Comparison of ENCODE assay signal across 13 cellular contexts in genomic region chr16:4323071-4323844, GRCh38. TPM values are rescaled to one million over a fixed set of nuclear protein-coding genes. Genes with fewer than 3 reads are reported as not detected.
A peak's percentile ranks its signal among the peaks of the same experiment; 100 is the strongest.
DNase-seq lines count a peak whose midpoint lies in the region; ATAC-seq and TF ChIP-seq lines count a peak whose summit lies in the region.
"Had no signal": no experiment of that assay in that cellular context is flagged by ENCODE, and none has a peak within 500 bp of the region (broad histone marks: within the 10 kb centered on the region; RNA-seq: fewer than 3 reads in every experiment).

No MANE protein-coding gene starts in this region.

- TF ChIP-seq POLR2A in prostate gland (IDR thresholded peaks at IDR 0.05) = no peak
- TF ChIP-seq POLR2A in lower leg skin (IDR thresholded peaks at IDR 0.05) = no peak

- peaks cover 17% of the 10 kb centered on the region for H3K4me1 ChIP-seq in prostate gland (replicated peaks)

- TF ChIP-seq CTCF in prostate gland (IDR thresholded peaks at IDR 0.05) (no peak), lower leg skin (IDR thresholded peaks at IDR 0.05) (no peak), natural killer cell (IDR thresholded peaks at IDR 0.05) (no peak)

- peak overlapping the region; percentile 70 to 75 for H3K27ac ChIP-seq in prostate gland

- H3K4me1 Mint-ChIP-seq in natural killer cell = peaks cover 0 to 11% of the 10 kb centered on the region in 2 donors
- peaks cover 2% of the 10 kb centered on the region for H3K4me1 Mint-ChIP-seq in activated naive CD4-positive, alpha-beta T cell treated with anti-CD3 and anti-CD28 coated beads for 36 hours (ENCODE audit: low read depth)

- DNase-seq in stimulated activated CD4-positive, alpha-beta T cell treated with anti-CD3 and anti-CD28 coated beads, Interleukin-15, amount 100 ng/mL, for 24 hours = peak; percentile 1
- no peak for DNase-seq in stimulated activated CD4-positive, alpha-beta T cell treated with anti-CD3 and anti-CD28 coated beads, Interleukin-1b, Interleukin-23, amount 100 ng/mL, for 48 hours
- DNase-seq in left ventricle myocardium superior = peak; percentile 61
- DNase-seq in prostate gland (ENCODE audit: low spot score) = peak; percentile 48
- DNase-seq in lower leg skin (ENCODE audit: low spot score in 2 of 2) = no peak
- DNase-seq in natural killer cell = no peak
- DNase-seq in activated naive CD4-positive, alpha-beta T cell treated with anti-CD3 and anti-CD28 coated beads for 36 hours = no peak
- DNase-seq in NCI-H1048 (lab: John Stamatoyannopoulos, UW) = no peak
- DNase-seq: activated CD4-positive, alpha-beta T cell treated with anti-CD3 and anti-CD28 coated beads, Interleukin-2, amount 10 ng/mL, durations not matched to agents 24 days and 14 days; activated naive CD4-positive, alpha-beta T cell treated with anti-CD3 and anti-CD28 coated beads, Interleukin-2, amount 50 U/mL, for 16 hours; GF-D8; NCI-H2081 treated with DMSO at 0.1 percent for 48 hours had no signal

- no peaks in the 10 kb centered on the region for H3K9me3 ChIP-seq in prostate gland

- no peaks in the 10 kb centered on the region for H3K9me3 Mint-ChIP-seq in natural killer cell
- no peaks in the 10 kb centered on the region for H3K9me3 Mint-ChIP-seq in activated naive CD4-positive, alpha-beta T cell treated with anti-CD3 and anti-CD28 coated beads for 36 hours
- H3K9me3 Mint-ChIP-seq: activated CD4-positive, alpha-beta T cell treated with anti-CD3 and anti-CD28 coated beads, Interleukin-2, amount 10 ng/mL, durations not matched to agents 24 days and 14 days; stimulated activated memory B cell treated with anti-CD40 and anti-IgM and Interleukin-4, amounts not matched to agents 10 μg/mL and 1 μg/mL and 100 μg/mL, for 72 hours had no signal

- H3K27ac Mint-ChIP-seq in natural killer cell = no peak overlapping the region
- no peak overlapping the region for H3K27ac Mint-ChIP-seq in activated naive CD4-positive, alpha-beta T cell treated with anti-CD3 and anti-CD28 coated beads for 36 hours
- H3K27ac Mint-ChIP-seq: activated CD4-positive, alpha-beta T cell treated with anti-CD3 and anti-CD28 coated beads, Interleukin-2, amount 10 ng/mL, durations not matched to agents 24 days and 14 days; stimulated activated memory B cell treated with anti-CD40 and anti-IgM and Interleukin-4, amounts not matched to agents 10 μg/mL and 1 μg/mL and 100 μg/mL, for 72 hours had no signal

- WGBS in prostate gland = 29% methylated on average over 17 of the region's 21 CpGs
- 47 to 53% methylated on average over 13 to 17 of the region's 21 CpGs for WGBS in lower leg skin, 2 donors

- intact Hi-C loops in left ventricle myocardium superior (cut with micrococcal nuclease) = no loop called here
- intact Hi-C loops in prostate gland (cut with DNase I) = no loop called here
- intact Hi-C loops in lower leg skin (cut with DNase I; ENCODE audit: low total_unique reads) = no loop called here
- intact Hi-C loops in natural killer cell (cut with micrococcal nuclease) = no loop called here
- intact Hi-C loops in activated naive CD4-positive, alpha-beta T cell treated with anti-CD3 and anti-CD28 coated beads for 36 hours (cut with micrococcal nuclease) = loop anchor here (10.0 kb wide), 1 partner anchor 338 kb away; no protein-coding TSS in a partner anchor

- H3K27me3 ChIP-seq in prostate gland (replicated peaks; ENCODE audit: insufficient read depth) = no peaks in the 10 kb centered on the region

- no peak overlapping the region for H3K4me3 ChIP-seq in prostate gland
- H3K4me3 ChIP-seq in lower leg skin (ENCODE audit: low read depth, poor library complexity, severe bottlenecking) = no peak overlapping the region

- H3K36me3 Mint-ChIP-seq in natural killer cell = no peaks in the 10 kb centered on the region
- H3K36me3 Mint-ChIP-seq in activated naive CD4-positive, alpha-beta T cell treated with anti-CD3 and anti-CD28 coated beads for 36 hours (ENCODE audit: low read depth) = no peaks in the 10 kb centered on the region
- H3K36me3 Mint-ChIP-seq: stimulated activated memory B cell treated with anti-CD40 and anti-IgM and Interleukin-4, amounts not matched to agents 10 μg/mL and 1 μg/mL and 100 μg/mL, for 72 hours had no signal

- CTCF ChIA-PET in activated naive CD4-positive, alpha-beta T cell treated with anti-CD3 and anti-CD28 coated beads for 36 hours (lab: Charles Lee) = interaction anchor here (0.6 kb wide), 1 partner anchor 126 kb away, joined by 3 read pairs; no protein-coding TSS in a partner anchor

- H3K27me3 Mint-ChIP-seq in natural killer cell (ENCODE audit: low read depth in 2 of 2) = peaks cover 0 to 5% of the 10 kb centered on the region in 2 donors
- no peaks in the 10 kb centered on the region for H3K27me3 Mint-ChIP-seq in activated naive CD4-positive, alpha-beta T cell treated with anti-CD3 and anti-CD28 coated beads for 36 hours (ENCODE audit: low read depth)

- no peaks in the 10 kb centered on the region for H3K36me3 ChIP-seq in prostate gland

- H3K4me3 Mint-ChIP-seq in natural killer cell = no peak overlapping the region
- no peak overlapping the region for H3K4me3 Mint-ChIP-seq in activated naive CD4-positive, alpha-beta T cell treated with anti-CD3 and anti-CD28 coated beads for 36 hours
- H3K4me3 Mint-ChIP-seq: activated CD4-positive, alpha-beta T cell treated with anti-CD3 and anti-CD28 coated beads, Interleukin-2, amount 10 ng/mL, durations not matched to agents 24 days and 14 days; stimulated activated memory B cell treated with anti-CD40 and anti-IgM and Interleukin-4, amounts not matched to agents 10 μg/mL and 1 μg/mL and 100 μg/mL, for 72 hours had no signal

- ATAC-seq in left ventricle myocardium superior (peak; percentile 44), natural killer cell (no peak)
- ATAC-seq: stimulated activated memory B cell treated with anti-CD40 and anti-IgM and Interleukin-4, amounts not matched to agents 10 μg/mL and 1 μg/mL and 100 μg/mL, for 72 hours had no signal

RNA-seq across cellular contexts. Expression of gene GLIS2, which starts 7.4 kb away (rescaled TPM):
- total RNA-seq in left ventricle myocardium superior (16.6 TPM), prostate gland (10 to 100 TPM in 1 of 2 donors, 1 to 10 TPM in 1; 3.8 to 10.5 TPM), lower leg skin (1 to 10 TPM; 1.3 to 2.6 (median 2.2) TPM), natural killer cell (under 1 TPM in 2 of 3 donors, not detected in 1; 0.05 to 0.35 TPM)
- total RNA-seq in activated naive CD4-positive, alpha-beta T cell treated with anti-CD3 and anti-CD28 coated beads for 36 hours = under 1 TPM; 0.12 to 0.24 TPM

RNA-seq across cellular contexts. Expression of gene PAM16, which starts 27.9 kb away (rescaled TPM):
- total RNA-seq in left ventricle myocardium superior = 70.0 TPM
- total RNA-seq in prostate gland = 100 to 1,000 TPM in 1 of 2 donors, 10 to 100 TPM in 1; 28.6 to 100 TPM
- total RNA-seq in lower leg skin = 10 to 100 TPM; 26.2 to 64.5 (median 40.9) TPM
- 10 to 100 TPM; 29.4 to 42.7 (median 39.0) TPM for total RNA-seq in natural killer cell
- total RNA-seq in activated naive CD4-positive, alpha-beta T cell treated with anti-CD3 and anti-CD28 coated beads for 36 hours = 10 to 100 TPM; 67.8 to 71.3 TPM

RNA-seq across cellular contexts. Expression of gene VASN, which starts 48.4 kb away (rescaled TPM):
- total RNA-seq in left ventricle myocardium superior = 4.3 TPM
- 10 to 100 TPM; 13.1 to 97.4 TPM for total RNA-seq in prostate gland
- total RNA-seq in lower leg skin = 10 to 100 TPM; 35.6 to 52.8 (median 46.7) TPM
- under 1 TPM; 0.35 to 0.93 (median 0.78) TPM for total RNA-seq in natural killer cell
- total RNA-seq in activated naive CD4-positive, alpha-beta T cell treated with anti-CD3 and anti-CD28 coated beads for 36 hours = not detected

RNA-seq across cellular contexts. Expression of gene TFAP4, which starts 50.4 kb away (rescaled TPM):
- total RNA-seq in left ventricle myocardium superior (4.7 TPM), prostate gland (10 to 100 TPM in 1 of 2 donors, 1 to 10 TPM in 1; 9.0 to 12.8 TPM), lower leg skin (10 to 100 TPM in 3 of 4 donors, 1 to 10 TPM in 1; 10.0 to 14.2 (median 12.3) TPM), natural killer cell (1 to 10 TPM; 6.5 to 9.6 (median 8.9) TPM)
- total RNA-seq in activated naive CD4-positive, alpha-beta T cell treated with anti-CD3 and anti-CD28 coated beads for 36 hours = 10 to 100 TPM; 24.0 to 27.7 TPM

Comparison
In these comparisons a context has a peak if more than half of its experiments do, and no peak if none do; other contexts are left out.
1. DNase-seq: peak in stimulated activated CD4-positive, alpha-beta T cell treated with anti-CD3 and anti-CD28 coated beads, Interleukin-15, amount 100 ng/mL, for 24 hours (single experiment), left ventricle myocardium superior (single experiment) and prostate gland (single experiment); none in stimulated activated CD4-positive, alpha-beta T cell treated with anti-CD3 and anti-CD28 coated beads, Interleukin-1b, Interleukin-23, amount 100 ng/mL, for 48 hours (single experiment), lower leg skin (0 of 2), natural killer cell (single experiment), activated naive CD4-positive, alpha-beta T cell treated with anti-CD3 and anti-CD28 coated beads for 36 hours (single experiment) and NCI-H1048 (single experiment).